ENCODE assay signal across 32 cellular contexts in the genomic region with DNA sequence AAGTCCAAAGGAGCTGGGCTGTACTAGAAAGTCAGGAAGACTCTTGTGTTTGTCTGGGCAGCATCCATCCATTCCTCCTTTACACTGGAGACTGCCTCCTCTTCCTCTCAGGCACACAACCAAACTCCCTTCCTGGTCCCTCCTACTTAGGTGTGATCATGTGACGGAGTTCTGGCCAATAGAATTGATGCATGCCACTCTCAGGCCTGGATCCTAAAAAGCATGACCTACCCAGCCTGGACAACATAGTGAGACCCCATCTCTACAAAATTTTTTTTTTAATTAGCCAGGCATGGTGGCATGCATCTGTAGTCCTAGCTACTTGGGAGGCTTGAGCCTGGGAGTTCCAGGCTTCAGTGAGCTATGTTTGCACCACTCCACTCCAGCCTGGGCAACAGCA. TPM values are rescaled to one million over a fixed set of nuclear protein-coding genes. Genes with fewer than 3 reads are reported as not detected.
"Had no signal": no experiment of that assay in that cellular context is flagged by ENCODE, and none has a peak within 500 bp of the region (broad histone marks: within the 10 kb centered on the region; RNA-seq: fewer than 3 reads in every experiment).

No MANE protein-coding gene starts in this region.

- H3K27ac Mint-ChIP-seq: immature natural killer cell; nephron; stimulated activated naive B cell treated with anti-CD40 and anti-IgM and Interleukin-4, amounts not matched to agents 10 μg/mL and 1 μg/mL and 100 μg/mL, for 72 hours had no signal

- H3K9me3 ChIP-seq: left lung, lower lobe of right lung, neutrophil, right atrium auricular region, stomach, testis, thyroid gland, transverse colon, upper lobe of left lung, vagina had no signal

- H3K4me3 Mint-ChIP-seq: immature natural killer cell; naive thymus-derived CD8-positive, alpha-beta T cell; nephron; neural crest cell; stimulated activated naive B cell treated with anti-CD40 and anti-IgM and Interleukin-4, amounts not matched to agents 10 μg/mL and 1 μg/mL and 100 μg/mL, for 72 hours had no signal

- H3K4me1 Mint-ChIP-seq: immature natural killer cell; naive thymus-derived CD8-positive, alpha-beta T cell; nephron; neural crest cell; stimulated activated naive B cell treated with anti-CD40 and anti-IgM and Interleukin-4, amounts not matched to agents 10 μg/mL and 1 μg/mL and 100 μg/mL, for 72 hours had no signal

- H3K9me3 Mint-ChIP-seq: immature natural killer cell; naive thymus-derived CD8-positive, alpha-beta T cell; nephron; neural crest cell had no signal

- ATAC-seq: left colon; left lung; lower lobe of right lung; naive thymus-derived CD8-positive, alpha-beta T cell; sciatic nerve; stimulated activated naive B cell treated with anti-CD40 and anti-IgM and Interleukin-4, amounts not matched to agents 10 μg/mL and 1 μg/mL and 100 μg/mL, for 72 hours; stimulated activated naive CD8-positive, alpha-beta T cell treated with anti-CD3 and anti-CD28 coated beads, Interleukin-15, Interleukin-2, amounts not matched to agents 100 U/mL and 50 U/mL, for 24 hours had no signal

- H3K36me3 ChIP-seq: left lung, lower lobe of right lung, neutrophil, right atrium auricular region, stomach, thyroid gland, transverse colon, upper lobe of left lung, vagina had no signal

- FAIRE-seq: islet of Langerhans, kidney had no signal

- H3K27me3 ChIP-seq: right atrium auricular region, testis, thyroid gland, vagina had no signal

- DNase-seq: hypothalamus; immature natural killer cell; kidney; left colon; left lung; lower lobe of right lung; mammary epithelial cell; mesenchymal stem cell; naive thymus-derived CD8-positive, alpha-beta T cell; occipital lobe; stimulated activated CD4-positive, alpha-beta T cell treated with anti-CD3 and anti-CD28 coated beads, Interleukin-12 subunit alpha, Interleukin-12 subunit beta, amount 100 ng/mL, for 4 hours; stimulated activated CD4-positive, alpha-beta T cell treated with anti-CD3 and anti-CD28 coated beads, Interleukin-15, amount 100 ng/mL, for 24 hours; stimulated activated CD4-positive, alpha-beta T cell treated with anti-CD3 and anti-CD28 coated beads, Interleukin-2, amount 100 ng/mL, for 24 hours; stimulated activated CD4-positive, alpha-beta T cell treated with anti-CD3 and anti-CD28 coated beads, Interleukin-4, amount 100 ng/mL, for 1 hour; stimulated activated naive B cell treated with anti-CD40 and anti-IgM and Interleukin-4, amounts not matched to agents 10 μg/mL and 1 μg/mL and 100 μg/mL, for 72 hours; stimulated activated naive CD8-positive, alpha-beta T cell treated with anti-CD3 and anti-CD28 coated beads, Interleukin-15, Interleukin-2, amounts not matched to agents 100 U/mL and 50 U/mL, for 24 hours; stomach; testis; thyroid gland; transverse colon; upper lobe of left lung had no signal

- H3K36me3 Mint-ChIP-seq: immature natural killer cell; naive thymus-derived CD8-positive, alpha-beta T cell; stimulated activated naive B cell treated with anti-CD40 and anti-IgM and Interleukin-4, amounts not matched to agents 10 μg/mL and 1 μg/mL and 100 μg/mL, for 72 hours had no signal

- H3K27ac ChIP-seq: left lung, lower lobe of right lung, neutrophil, parathyroid adenoma, right atrium auricular region, skin epidermis, stomach, testis, thyroid gland, transverse colon, upper lobe of left lung, vagina had no signal

- H3K4me1 ChIP-seq: left lung, lower lobe of right lung, parathyroid adenoma, right atrium auricular region, stomach, testis, thyroid gland, transverse colon, upper lobe of left lung, vagina had no signal

- H3K4me3 ChIP-seq: left lung, lower lobe of right lung, right atrium auricular region, skin epidermis, stomach, testis, thyroid gland, transverse colon, upper lobe of left lung, vagina had no signal

RNA-seq across cellular contexts. Expression of gene FAM43B, which starts 8.6 kb away (rescaled TPM):
- total RNA-seq: naive thymus-derived CD8-positive, alpha-beta T cell; pulmonary artery endothelial cell; stomach; transverse colon; vagina had no signal

RNA-seq across cellular contexts. Expression of gene CDA, which starts 27.9 kb away (rescaled TPM):
- total RNA-seq: naive thymus-derived CD8-positive, alpha-beta T cell; neural crest cell; occipital lobe; osteocyte had no signal
